12 cellular contexts compared by ENCODE assay signal in genomic region chr7:53596230-53596629, GRCh38.
DNase-seq lines count a peak whose midpoint lies in the region; ATAC-seq and TF ChIP-seq lines count a peak whose summit lies in the region.
"Had no signal": no experiment of that assay in that cellular context is flagged by ENCODE, and none has a peak within 500 bp of the region (broad histone marks: within the 10 kb centered on the region; RNA-seq: fewer than 3 reads in every experiment).

No MANE protein-coding gene starts in this region.

- no peak overlapping the region for H3K4me2 ChIP-seq in neuronal stem cell (ENCODE audit: insufficient read depth, low read length, poor library complexity, severe bottlenecking)

- H2BK12ac ChIP-seq in neuronal stem cell (ENCODE audit: low read length), result no peak overlapping the region

- H2BK5ac ChIP-seq in neuronal stem cell (ENCODE audit: low read length), result no peak overlapping the region

- H3K36me3 ChIP-seq in neuronal stem cell (replicated peaks in 1 of 2; ENCODE audit: control insufficient read depth in 2 of 2, insufficient read depth in 2 of 2, low read length in 2 of 2) (no peaks in the 10 kb centered on the region), HAP-1 (replicated peaks) (no peaks in the 10 kb centered on the region), gastroesophageal sphincter (no peaks in the 10 kb centered on the region)
- H3K36me3 ChIP-seq: left lung, Peyer's patch, transverse colon had no signal

- DNase-seq in SIG-M5 treated with dmso at 0.1 percent for 504 hours (lab: John Stamatoyannopoulos, UW; ENCODE audit: unreplicated experiment), result peak; percentile 27
- DNase-seq in SIG-M5 (lab: John Stamatoyannopoulos, UW), result no peak
- DNase-seq in RWPE1 (ENCODE audit: low spot score), result peak; percentile 48
- peak in 1 of 2 donors; percentile 42 for DNase-seq in foreskin keratinocyte
- no peak for DNase-seq in neuronal stem cell (ENCODE audit: low spot score)
- DNase-seq in HAP-1 (ENCODE audit: low spot score in 2 of 2), result no peak
- DNase-seq: EL, left lung, Peyer's patch, transverse colon had no signal

- H3K4ac ChIP-seq in neuronal stem cell (ENCODE audit: low read length), result no peak overlapping the region

- WGBS in neuronal stem cell (ENCODE audit: extremely low coverage in 2 of 2, insufficient read length in 2 of 2, insufficient replicate concordance in 1 of 2), 2 donors, result no CpG with 5 or more reads among the region's 1 CpG
- 57% methylated on average over 1 of the region's 1 CpG; no CpG with 5 or more reads in 1 of the 2 donors for WGBS in gastroesophageal sphincter (ENCODE audit: low coverage in 1 of 2), 2 donors

- CTCF ChIA-PET in RWPE1 (lab: Yijun Ruan, JAX), result interaction anchor here (0.6 kb wide), 2 partner anchors 34 to 245 kb away, joined by 3 read pairs; no protein-coding TSS in a partner anchor

- H3K4me3 ChIP-seq in neuronal stem cell (ENCODE audit: low read length in 2 of 2) (no peak overlapping the region), HAP-1 (no peak overlapping the region), gastroesophageal sphincter (no peak overlapping the region)
- H3K4me3 ChIP-seq: left lung, Peyer's patch, transverse colon had no signal

- H3K18ac ChIP-seq in neuronal stem cell (ENCODE audit: low read length), result no peak overlapping the region

- H3K79me1 ChIP-seq in neuronal stem cell (ENCODE audit: low read depth, low read length), result no peaks in the 10 kb centered on the region

- TF ChIP-seq POLR2A in gastroesophageal sphincter (IDR thresholded peaks at IDR 0.05), result no peak

- H3K23ac ChIP-seq in neuronal stem cell (ENCODE audit: low read depth, low read length, poor library complexity), result no peak overlapping the region

- no peak overlapping the region for H4K8ac ChIP-seq in neuronal stem cell (ENCODE audit: low read depth, low read length)

- no peaks in the 10 kb centered on the region for H3K27me3 ChIP-seq in foreskin keratinocyte
- H3K27me3 ChIP-seq in neuronal stem cell (ENCODE audit: control insufficient read depth in 3 of 3, insufficient read depth in 3 of 3, low read depth in 1 of 3, low read length in 3 of 3), result no peaks in the 10 kb centered on the region
- H3K27me3 ChIP-seq in HAP-1 (ENCODE audit: low read depth), result no peaks in the 10 kb centered on the region
- no peaks in the 10 kb centered on the region for H3K27me3 ChIP-seq in gastroesophageal sphincter
- H3K27me3 ChIP-seq: left lung, Peyer's patch, transverse colon had no signal

- H3K9ac ChIP-seq in neuronal stem cell (ENCODE audit: low read depth, low read length, poor library complexity), result no peak overlapping the region

- ATAC-seq in foreskin keratinocyte, result peak; percentile 76
- no peak for ATAC-seq in HG03159 (IDR thresholded peaks at IDR 0.05; ENCODE audit: unreplicated experiment)
- ATAC-seq in gastroesophageal sphincter, result no peak
- ATAC-seq: left lung had no signal

- no peak overlapping the region for H4K91ac ChIP-seq in neuronal stem cell (ENCODE audit: low read depth, low read length, poor library complexity)

- H2BK120ac ChIP-seq in neuronal stem cell (ENCODE audit: low read depth, low read length), result no peak overlapping the region

- H3K4me1 ChIP-seq in foreskin keratinocyte, result no peaks in the 10 kb centered on the region
- H3K4me1 ChIP-seq in neuronal stem cell (ENCODE audit: control insufficient read depth in 2 of 2, insufficient read depth in 1 of 2, low read depth in 1 of 2, low read length in 2 of 2), result no peaks in the 10 kb centered on the region
- no peaks in the 10 kb centered on the region for H3K4me1 ChIP-seq in HAP-1
- H3K4me1 ChIP-seq in gastroesophageal sphincter, result no peaks in the 10 kb centered on the region
- H3K4me1 ChIP-seq: left lung, Peyer's patch, transverse colon had no signal

- H3K14ac ChIP-seq in neuronal stem cell (ENCODE audit: low read length), result no peak overlapping the region

- POLR2A ChIA-PET in RWPE1 (lab: Yijun Ruan, JAX; ENCODE audit: low non-redundant PET), result no interaction called here

- no peak overlapping the region for H2AFZ ChIP-seq in neuronal stem cell (ENCODE audit: low read length)

- H3K27ac ChIP-seq in RWPE1 (no peak overlapping the region), foreskin keratinocyte (no peak overlapping the region), neuronal stem cell (replicated peaks; ENCODE audit: low read length) (no peak overlapping the region), gastroesophageal sphincter (no peak overlapping the region)
- H3K27ac ChIP-seq: left lung, Peyer's patch, transverse colon had no signal

- TF ChIP-seq CTCF in RWPE1 (conservative IDR thresholded peaks at IDR 0.05; ENCODE audit: low read depth) (no peak), foreskin keratinocyte (conservative IDR thresholded peaks at IDR 0.05) (no peak), gastroesophageal sphincter (IDR thresholded peaks at IDR 0.05) (no peak)

- in situ Hi-C loops in HAP-1 (cut with MboI; ENCODE audit: low sequenced_read_pairs), result no loop called here

- H2AK5ac ChIP-seq in neuronal stem cell (ENCODE audit: low read depth, low read length), result no peak overlapping the region

- no peak overlapping the region for H2BK15ac ChIP-seq in neuronal stem cell (ENCODE audit: low read length)

- TF ChIP-seq EP300 in gastroesophageal sphincter (IDR thresholded peaks at IDR 0.05), result no peak

- H3K9me3 ChIP-seq in neuronal stem cell (replicated peaks in 1 of 2; ENCODE audit: control insufficient read depth in 2 of 2, insufficient read depth in 1 of 2, low read depth in 1 of 2, low read length in 2 of 2) (no peaks in the 10 kb centered on the region), HAP-1 (no peaks in the 10 kb centered on the region), gastroesophageal sphincter (no peaks in the 10 kb centered on the region)
- H3K9me3 ChIP-seq: transverse colon had no signal

Comparison
In these comparisons a context has a peak if more than half of its experiments do, and no peak if none do; other contexts are left out.
1. DNase-seq: peak in SIG-M5 treated with dmso at 0.1 percent for 504 hours (single experiment) and RWPE1 (single experiment); none in SIG-M5 (single experiment), neuronal stem cell (single experiment) and HAP-1 (0 of 2).